1 cellular context compared by ENCODE assay signal in the genomic region with DNA sequence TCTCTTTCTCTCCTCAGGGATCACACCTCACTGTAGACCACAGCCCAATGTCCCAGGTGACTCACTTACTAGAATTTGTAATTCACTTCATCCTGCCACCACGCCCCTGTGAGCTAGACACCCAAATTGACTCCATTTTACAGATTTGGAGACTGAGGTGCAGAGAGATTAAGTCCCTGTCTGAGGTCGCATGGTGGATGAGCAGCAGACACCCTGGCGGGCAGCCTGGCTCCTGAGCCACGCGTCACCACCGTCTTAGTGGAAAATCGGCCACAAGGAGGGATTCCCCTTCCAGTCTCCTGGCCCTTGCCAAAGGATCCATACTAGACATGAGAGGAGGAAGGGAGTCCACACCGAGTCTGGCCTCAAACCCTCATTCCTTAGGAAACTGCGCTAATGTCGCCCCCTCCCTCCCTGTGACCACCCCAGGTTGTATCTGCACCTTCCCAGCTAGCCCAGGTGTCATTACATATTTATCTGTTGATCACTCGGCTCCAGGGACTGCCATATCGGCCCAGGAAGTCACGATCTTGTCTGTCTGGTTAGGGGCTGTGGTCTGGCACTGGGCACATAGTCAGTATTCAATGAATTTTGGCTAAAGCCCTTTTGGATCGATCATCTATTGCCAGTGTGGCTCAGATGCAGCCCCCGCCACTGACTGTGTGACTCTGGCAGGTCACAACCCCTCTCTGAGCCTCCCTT.
TF ChIP-seq lines count a peak whose summit lies in the region.

No MANE protein-coding gene starts in this region.

TF ChIP-seq in HepG2, 621 proteins besides CTCF, POLR2A, EP300 and RAD21 (continued from another document):
- TF ChIP-seq ZNF280D (CRISPR knock-in tag; IDR thresholded peaks at IDR 0.05) (0 out of 2 replicates have a peak, but pooled peaks have one; percentile 29), ZNF572 (CRISPR knock-in tag; IDR thresholded peaks at IDR 0.05) (0 out of 2 replicates have a peak, but pooled peaks have one; percentile 32), RCOR2 (CRISPR knock-in tag; IDR thresholded peaks at IDR 0.05) (0 out of 2 replicates have a peak, but pooled peaks have one; percentile 25), ZNF687 (CRISPR knock-in tag; IDR thresholded peaks at IDR 0.05) (peak; percentile 36), ZMYM3 (CRISPR knock-in tag; IDR thresholded peaks at IDR 0.05) (peak; percentile 94), ZMAT3 (CRISPR knock-in tag; conservative IDR thresholded peaks at IDR 0.05) (peak; percentile 65; the same call in 1 of the 2 replicates), ZNF83 (CRISPR knock-in tag; IDR thresholded peaks at IDR 0.05; ENCODE audit: borderline replicate concordance) (0 out of 2 replicates have a peak, but pooled peaks have one; percentile 44), RARA (CRISPR knock-in tag; IDR thresholded peaks at IDR 0.05) (no peak), ZNF124 (CRISPR knock-in tag; IDR thresholded peaks at IDR 0.05) (no peak), THAP7 (CRISPR knock-in tag; IDR thresholded peaks at IDR 0.05) (0 out of 2 replicates have a peak, but pooled peaks have one; percentile 16), KDM1A (CRISPR knock-in tag; IDR thresholded peaks at IDR 0.05) (peak; percentile 73; the same call in 1 of the 2 replicates), PLSCR1 (CRISPR knock-in tag; IDR thresholded peaks at IDR 0.05; ENCODE audit: borderline replicate concordance) (0 out of 2 replicates have a peak, but pooled peaks have one; percentile 29), NBN (conservative IDR thresholded peaks at IDR 0.05) (no peak), KAT8 (CRISPR knock-in tag; IDR thresholded peaks at IDR 0.05) (no peak), ZFP41 (CRISPR knock-in tag; IDR thresholded peaks at IDR 0.05; ENCODE audit: borderline replicate concordance) (peak; percentile 33; the same call in 1 of the 2 replicates), ZNF329 (CRISPR knock-in tag; IDR thresholded peaks at IDR 0.05; ENCODE audit: low read depth) (no peak), GABPA (IDR thresholded peaks at IDR 0.05; ENCODE audit: low read depth, low read length) (0 out of 2 replicates have a peak, but pooled peaks have one; percentile 5), GABPA (CRISPR knock-in tag; IDR thresholded peaks at IDR 0.05; ENCODE audit: low read depth) (no peak), ZBTB46 (CRISPR knock-in tag; IDR thresholded peaks at IDR 0.05; ENCODE audit: borderline replicate concordance) (no peak), ZMAT5 (CRISPR knock-in tag; IDR thresholded peaks at IDR 0.05; ENCODE audit: borderline replicate concordance, low read depth) (0 out of 2 replicates have a peak, but pooled peaks have one; percentile 53), ZNF629 (CRISPR knock-in tag; conservative IDR thresholded peaks at IDR 0.05) (peak; percentile 97)
- TF ChIP-seq, protein P1, sequence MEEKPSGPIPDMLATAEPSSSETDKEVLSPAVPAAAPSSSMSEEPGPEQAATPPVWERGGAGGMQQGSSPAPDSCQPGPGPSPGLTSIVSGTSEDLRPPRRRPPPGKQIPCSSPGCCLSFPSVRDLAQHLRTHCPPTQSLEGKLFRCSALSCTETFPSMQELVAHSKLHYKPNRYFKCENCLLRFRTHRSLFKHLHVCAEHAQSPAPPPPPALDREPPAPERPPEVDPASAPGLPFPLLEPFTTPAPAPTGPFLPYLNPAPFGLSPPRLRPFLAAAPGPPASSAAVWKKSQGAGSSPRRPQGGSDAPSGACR (CRISPR knock-in tag; IDR thresholded peaks at IDR 0.05), result 0 out of 2 replicates have a peak, but pooled peaks have one; percentile 16
- TF ChIP-seq, protein P2, sequence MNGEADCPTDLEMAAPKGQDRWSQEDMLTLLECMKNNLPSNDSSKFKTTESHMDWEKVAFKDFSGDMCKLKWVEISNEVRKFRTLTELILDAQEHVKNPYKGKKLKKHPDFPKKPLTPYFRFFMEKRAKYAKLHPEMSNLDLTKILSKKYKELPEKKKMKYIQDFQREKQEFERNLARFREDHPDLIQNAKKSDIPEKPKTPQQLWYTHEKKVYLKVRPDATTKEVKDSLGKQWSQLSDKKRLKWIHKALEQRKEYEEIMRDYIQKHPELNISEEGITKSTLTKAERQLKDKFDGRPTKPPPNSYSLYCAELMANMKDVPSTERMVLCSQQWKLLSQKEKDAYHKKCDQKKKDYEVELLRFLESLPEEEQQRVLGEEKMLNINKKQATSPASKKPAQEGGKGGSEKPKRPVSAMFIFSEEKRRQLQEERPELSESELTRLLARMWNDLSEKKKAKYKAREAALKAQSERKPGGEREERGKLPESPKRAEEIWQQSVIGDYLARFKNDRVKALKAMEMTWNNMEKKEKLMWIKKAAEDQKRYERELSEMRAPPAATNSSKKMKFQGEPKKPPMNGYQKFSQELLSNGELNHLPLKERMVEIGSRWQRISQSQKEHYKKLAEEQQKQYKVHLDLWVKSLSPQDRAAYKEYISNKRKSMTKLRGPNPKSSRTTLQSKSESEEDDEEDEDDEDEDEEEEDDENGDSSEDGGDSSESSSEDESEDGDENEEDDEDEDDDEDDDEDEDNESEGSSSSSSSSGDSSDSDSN (CRISPR knock-in tag; IDR thresholded peaks at IDR 0.05), result no peak
TF ChIP-seq in HepG2: peak in this region for 17.
